Comparison of ENCODE assay signal across 15 cellular contexts in genomic region chr3:53038679-53039375, GRCh38.
"Had no signal": no experiment of that assay in that cellular context is flagged by ENCODE, and none has a peak within 500 bp of the region (broad histone marks: within the 10 kb centered on the region; RNA-seq: fewer than 3 reads in every experiment).

No MANE protein-coding gene starts in this region.

- H3K4me3 Mint-ChIP-seq: activated CD4-positive, alpha-beta T cell treated with anti-CD3 and anti-CD28 coated beads, Interleukin-2, amount 10 ng/mL, durations not matched to agents 7 days and 5 days; activated naive CD8-positive, alpha-beta T cell treated with anti-CD3 and anti-CD28 coated beads, Interleukin-2, amount 50 U/mL, for 24 hours; activated T-helper 1 cell treated with anti-CD3 and anti-CD28 coated beads, Interleukin-12 subunit alpha, Interleukin-12 subunit beta, Interleukin-2, Interleukin-4 antibody, amounts not matched to agents 30 ng/mL and 10 ng/mL and 1 ng/mL, durations not matched to agents 14 hours and 24 hours and 36 hours; memory B cell; WTC11 had no signal

- H3K9me3 Mint-ChIP-seq: activated CD4-positive, alpha-beta T cell treated with anti-CD3 and anti-CD28 coated beads, Interleukin-2, amount 10 ng/mL, durations not matched to agents 7 days and 5 days; activated naive CD8-positive, alpha-beta T cell treated with anti-CD3 and anti-CD28 coated beads, Interleukin-2, amount 50 U/mL, for 24 hours; activated T-helper 1 cell treated with anti-CD3 and anti-CD28 coated beads, Interleukin-12 subunit alpha, Interleukin-12 subunit beta, Interleukin-2, Interleukin-4 antibody, amounts not matched to agents 30 ng/mL and 10 ng/mL and 1 ng/mL, durations not matched to agents 14 hours and 24 hours and 36 hours; memory B cell; WTC11 had no signal

- ATAC-seq: activated naive CD8-positive, alpha-beta T cell treated with anti-CD3 and anti-CD28 coated beads, Interleukin-2, amount 50 U/mL, for 24 hours; heart left ventricle; WTC11 had no signal

- H3K27ac Mint-ChIP-seq: activated CD4-positive, alpha-beta T cell treated with anti-CD3 and anti-CD28 coated beads, Interleukin-2, amount 10 ng/mL, durations not matched to agents 7 days and 5 days; activated naive CD8-positive, alpha-beta T cell treated with anti-CD3 and anti-CD28 coated beads, Interleukin-2, amount 50 U/mL, for 24 hours; activated T-helper 1 cell treated with anti-CD3 and anti-CD28 coated beads, Interleukin-12 subunit alpha, Interleukin-12 subunit beta, Interleukin-2, Interleukin-4 antibody, amounts not matched to agents 30 ng/mL and 10 ng/mL and 1 ng/mL, durations not matched to agents 14 hours and 24 hours and 36 hours; memory B cell; WTC11 had no signal

- H3K27me3 Mint-ChIP-seq: activated CD4-positive, alpha-beta T cell treated with anti-CD3 and anti-CD28 coated beads, Interleukin-2, amount 10 ng/mL, durations not matched to agents 7 days and 5 days; activated naive CD8-positive, alpha-beta T cell treated with anti-CD3 and anti-CD28 coated beads, Interleukin-2, amount 50 U/mL, for 24 hours; memory B cell had no signal

- FAIRE-seq: frontal cortex, urothelium cell line had no signal

- H3K36me3 ChIP-seq: ascending aorta, cardiac muscle cell, heart left ventricle, left ventricle myocardium inferior, thyroid gland had no signal

- H3K9me3 ChIP-seq: ascending aorta, heart left ventricle, left ventricle myocardium inferior, thyroid gland had no signal

- H3K27ac ChIP-seq: ascending aorta, cardiac muscle cell, heart left ventricle, left ventricle myocardium inferior, thyroid gland had no signal

- DNase-seq: activated CD4-positive, alpha-beta T cell treated with anti-CD3 and anti-CD28 coated beads, Interleukin-2, amount 10 ng/mL, durations not matched to agents 7 days and 5 days; activated naive CD4-positive, alpha-beta T cell treated with Interleukin-2 at 50 U/mL for 16 hours; activated naive CD8-positive, alpha-beta T cell treated with anti-CD3 and anti-CD28 coated beads, Interleukin-2, amount 50 U/mL, for 24 hours; heart left ventricle; left ventricle myocardium inferior; stimulated activated CD4-positive, alpha-beta T cell treated with anti-CD3 and anti-CD28 coated beads, Interleukin-15, amount 100 ng/mL, for 24 hours; stimulated activated CD4-positive, alpha-beta T cell treated with anti-CD3 and anti-CD28 coated beads, Interleukin-4, amount 100 ng/mL, for 24 hours; thyroid gland had no signal

- H3K4me3 ChIP-seq: ascending aorta, cardiac muscle cell, heart left ventricle, left ventricle myocardium inferior, thyroid gland had no signal

- H3K27me3 ChIP-seq: ascending aorta, heart left ventricle, thyroid gland had no signal

- H3K4me1 ChIP-seq: ascending aorta had no signal
